ENCODE assay signal across 3 cellular contexts in the genomic region with DNA sequence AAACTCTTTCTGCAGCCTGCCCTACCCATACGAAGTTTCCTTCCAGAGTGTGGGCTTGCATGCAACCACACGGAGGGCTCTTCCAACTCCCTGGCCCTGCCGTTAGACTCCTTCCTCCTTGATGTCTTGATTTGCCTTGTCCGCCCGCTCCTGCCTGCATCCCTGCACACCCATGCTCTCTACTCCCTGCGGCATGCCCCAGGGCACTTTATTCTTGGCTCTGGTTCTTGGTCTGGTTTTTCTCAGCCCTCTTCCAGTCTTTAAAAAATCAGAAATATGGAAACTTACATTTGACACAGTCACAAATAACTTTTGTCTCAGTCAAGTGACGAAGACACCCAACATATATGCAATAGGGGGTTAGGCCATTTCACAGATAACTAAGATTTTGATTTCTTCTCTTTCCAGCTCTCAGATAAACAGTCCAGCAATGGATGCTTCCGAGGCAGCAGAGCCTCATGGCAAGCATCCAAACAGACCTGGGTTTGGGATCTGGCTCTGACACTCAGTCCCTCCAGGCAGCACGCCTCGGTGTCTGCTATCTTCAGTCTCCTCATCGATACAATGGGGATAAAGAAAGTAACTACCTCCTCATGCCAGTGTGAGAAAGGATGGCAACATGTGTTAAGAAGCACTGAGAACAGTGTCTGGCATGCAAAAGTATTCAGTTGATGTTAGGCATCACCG.
TF ChIP-seq lines count a peak whose summit lies in the region.

No MANE protein-coding gene starts in this region.

TF ChIP-seq in SK-N-SH, 30 proteins besides CTCF, POLR2A, EP300 and RAD21 (continued from another document):
- TF ChIP-seq MXI1 (IDR thresholded peaks at IDR 0.05; ENCODE audit: low read depth, low read length) (no peak), TAF1 (IDR thresholded peaks at IDR 0.05; ENCODE audit: borderline replicate concordance, low read depth, low read length) (no peak)
- TF ChIP-seq, protein P1, sequence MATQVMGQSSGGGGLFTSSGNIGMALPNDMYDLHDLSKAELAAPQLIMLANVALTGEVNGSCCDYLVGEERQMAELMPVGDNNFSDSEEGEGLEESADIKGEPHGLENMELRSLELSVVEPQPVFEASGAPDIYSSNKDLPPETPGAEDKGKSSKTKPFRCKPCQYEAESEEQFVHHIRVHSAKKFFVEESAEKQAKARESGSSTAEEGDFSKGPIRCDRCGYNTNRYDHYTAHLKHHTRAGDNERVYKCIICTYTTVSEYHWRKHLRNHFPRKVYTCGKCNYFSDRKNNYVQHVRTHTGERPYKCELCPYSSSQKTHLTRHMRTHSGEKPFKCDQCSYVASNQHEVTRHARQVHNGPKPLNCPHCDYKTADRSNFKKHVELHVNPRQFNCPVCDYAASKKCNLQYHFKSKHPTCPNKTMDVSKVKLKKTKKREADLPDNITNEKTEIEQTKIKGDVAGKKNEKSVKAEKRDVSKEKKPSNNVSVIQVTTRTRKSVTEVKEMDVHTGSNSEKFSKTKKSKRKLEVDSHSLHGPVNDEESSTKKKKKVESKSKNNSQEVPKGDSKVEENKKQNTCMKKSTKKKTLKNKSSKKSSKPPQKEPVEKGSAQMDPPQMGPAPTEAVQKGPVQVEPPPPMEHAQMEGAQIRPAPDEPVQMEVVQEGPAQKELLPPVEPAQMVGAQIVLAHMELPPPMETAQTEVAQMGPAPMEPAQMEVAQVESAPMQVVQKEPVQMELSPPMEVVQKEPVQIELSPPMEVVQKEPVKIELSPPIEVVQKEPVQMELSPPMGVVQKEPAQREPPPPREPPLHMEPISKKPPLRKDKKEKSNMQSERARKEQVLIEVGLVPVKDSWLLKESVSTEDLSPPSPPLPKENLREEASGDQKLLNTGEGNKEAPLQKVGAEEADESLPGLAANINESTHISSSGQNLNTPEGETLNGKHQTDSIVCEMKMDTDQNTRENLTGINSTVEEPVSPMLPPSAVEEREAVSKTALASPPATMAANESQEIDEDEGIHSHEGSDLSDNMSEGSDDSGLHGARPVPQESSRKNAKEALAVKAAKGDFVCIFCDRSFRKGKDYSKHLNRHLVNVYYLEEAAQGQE (IDR thresholded peaks at IDR 0.05; ENCODE audit: low read depth, low read length): no peak

TF ChIP-seq in SK-N-SH treated with all-trans-retinoic acid at 6 μM for 48 hours, 23 proteins besides CTCF, POLR2A, EP300 and RAD21:
- TF ChIP-seq, protein P2, sequence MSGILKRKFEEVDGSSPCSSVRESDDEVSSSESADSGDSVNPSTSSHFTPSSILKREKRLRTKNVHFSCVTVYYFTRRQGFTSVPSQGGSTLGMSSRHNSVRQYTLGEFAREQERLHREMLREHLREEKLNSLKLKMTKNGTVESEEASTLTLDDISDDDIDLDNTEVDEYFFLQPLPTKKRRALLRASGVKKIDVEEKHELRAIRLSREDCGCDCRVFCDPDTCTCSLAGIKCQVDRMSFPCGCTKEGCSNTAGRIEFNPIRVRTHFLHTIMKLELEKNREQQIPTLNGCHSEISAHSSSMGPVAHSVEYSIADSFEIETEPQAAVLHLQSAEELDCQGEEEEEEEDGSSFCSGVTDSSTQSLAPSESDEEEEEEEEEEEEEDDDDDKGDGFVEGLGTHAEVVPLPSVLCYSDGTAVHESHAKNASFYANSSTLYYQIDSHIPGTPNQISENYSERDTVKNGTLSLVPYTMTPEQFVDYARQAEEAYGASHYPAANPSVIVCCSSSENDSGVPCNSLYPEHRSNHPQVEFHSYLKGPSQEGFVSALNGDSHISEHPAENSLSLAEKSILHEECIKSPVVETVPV (CRISPR knock-in tag; IDR thresholded peaks at IDR 0.05): no peak
- no peak for TF ChIP-seq ZNF8 (CRISPR knock-in tag; IDR thresholded peaks at IDR 0.05)
- TF ChIP-seq RARB (CRISPR knock-in tag; IDR thresholded peaks at IDR 0.05): no peak
- TF ChIP-seq SNAI2 (CRISPR knock-in tag; IDR thresholded peaks at IDR 0.05): no peak
- TF ChIP-seq CSDC2 (CRISPR knock-in tag; IDR thresholded peaks at IDR 0.05): no peak

TF ChIP-seq in GM23338, 12 proteins besides CTCF, POLR2A, EP300 and RAD21 (continued from another document):
- TF ChIP-seq, protein P3, sequence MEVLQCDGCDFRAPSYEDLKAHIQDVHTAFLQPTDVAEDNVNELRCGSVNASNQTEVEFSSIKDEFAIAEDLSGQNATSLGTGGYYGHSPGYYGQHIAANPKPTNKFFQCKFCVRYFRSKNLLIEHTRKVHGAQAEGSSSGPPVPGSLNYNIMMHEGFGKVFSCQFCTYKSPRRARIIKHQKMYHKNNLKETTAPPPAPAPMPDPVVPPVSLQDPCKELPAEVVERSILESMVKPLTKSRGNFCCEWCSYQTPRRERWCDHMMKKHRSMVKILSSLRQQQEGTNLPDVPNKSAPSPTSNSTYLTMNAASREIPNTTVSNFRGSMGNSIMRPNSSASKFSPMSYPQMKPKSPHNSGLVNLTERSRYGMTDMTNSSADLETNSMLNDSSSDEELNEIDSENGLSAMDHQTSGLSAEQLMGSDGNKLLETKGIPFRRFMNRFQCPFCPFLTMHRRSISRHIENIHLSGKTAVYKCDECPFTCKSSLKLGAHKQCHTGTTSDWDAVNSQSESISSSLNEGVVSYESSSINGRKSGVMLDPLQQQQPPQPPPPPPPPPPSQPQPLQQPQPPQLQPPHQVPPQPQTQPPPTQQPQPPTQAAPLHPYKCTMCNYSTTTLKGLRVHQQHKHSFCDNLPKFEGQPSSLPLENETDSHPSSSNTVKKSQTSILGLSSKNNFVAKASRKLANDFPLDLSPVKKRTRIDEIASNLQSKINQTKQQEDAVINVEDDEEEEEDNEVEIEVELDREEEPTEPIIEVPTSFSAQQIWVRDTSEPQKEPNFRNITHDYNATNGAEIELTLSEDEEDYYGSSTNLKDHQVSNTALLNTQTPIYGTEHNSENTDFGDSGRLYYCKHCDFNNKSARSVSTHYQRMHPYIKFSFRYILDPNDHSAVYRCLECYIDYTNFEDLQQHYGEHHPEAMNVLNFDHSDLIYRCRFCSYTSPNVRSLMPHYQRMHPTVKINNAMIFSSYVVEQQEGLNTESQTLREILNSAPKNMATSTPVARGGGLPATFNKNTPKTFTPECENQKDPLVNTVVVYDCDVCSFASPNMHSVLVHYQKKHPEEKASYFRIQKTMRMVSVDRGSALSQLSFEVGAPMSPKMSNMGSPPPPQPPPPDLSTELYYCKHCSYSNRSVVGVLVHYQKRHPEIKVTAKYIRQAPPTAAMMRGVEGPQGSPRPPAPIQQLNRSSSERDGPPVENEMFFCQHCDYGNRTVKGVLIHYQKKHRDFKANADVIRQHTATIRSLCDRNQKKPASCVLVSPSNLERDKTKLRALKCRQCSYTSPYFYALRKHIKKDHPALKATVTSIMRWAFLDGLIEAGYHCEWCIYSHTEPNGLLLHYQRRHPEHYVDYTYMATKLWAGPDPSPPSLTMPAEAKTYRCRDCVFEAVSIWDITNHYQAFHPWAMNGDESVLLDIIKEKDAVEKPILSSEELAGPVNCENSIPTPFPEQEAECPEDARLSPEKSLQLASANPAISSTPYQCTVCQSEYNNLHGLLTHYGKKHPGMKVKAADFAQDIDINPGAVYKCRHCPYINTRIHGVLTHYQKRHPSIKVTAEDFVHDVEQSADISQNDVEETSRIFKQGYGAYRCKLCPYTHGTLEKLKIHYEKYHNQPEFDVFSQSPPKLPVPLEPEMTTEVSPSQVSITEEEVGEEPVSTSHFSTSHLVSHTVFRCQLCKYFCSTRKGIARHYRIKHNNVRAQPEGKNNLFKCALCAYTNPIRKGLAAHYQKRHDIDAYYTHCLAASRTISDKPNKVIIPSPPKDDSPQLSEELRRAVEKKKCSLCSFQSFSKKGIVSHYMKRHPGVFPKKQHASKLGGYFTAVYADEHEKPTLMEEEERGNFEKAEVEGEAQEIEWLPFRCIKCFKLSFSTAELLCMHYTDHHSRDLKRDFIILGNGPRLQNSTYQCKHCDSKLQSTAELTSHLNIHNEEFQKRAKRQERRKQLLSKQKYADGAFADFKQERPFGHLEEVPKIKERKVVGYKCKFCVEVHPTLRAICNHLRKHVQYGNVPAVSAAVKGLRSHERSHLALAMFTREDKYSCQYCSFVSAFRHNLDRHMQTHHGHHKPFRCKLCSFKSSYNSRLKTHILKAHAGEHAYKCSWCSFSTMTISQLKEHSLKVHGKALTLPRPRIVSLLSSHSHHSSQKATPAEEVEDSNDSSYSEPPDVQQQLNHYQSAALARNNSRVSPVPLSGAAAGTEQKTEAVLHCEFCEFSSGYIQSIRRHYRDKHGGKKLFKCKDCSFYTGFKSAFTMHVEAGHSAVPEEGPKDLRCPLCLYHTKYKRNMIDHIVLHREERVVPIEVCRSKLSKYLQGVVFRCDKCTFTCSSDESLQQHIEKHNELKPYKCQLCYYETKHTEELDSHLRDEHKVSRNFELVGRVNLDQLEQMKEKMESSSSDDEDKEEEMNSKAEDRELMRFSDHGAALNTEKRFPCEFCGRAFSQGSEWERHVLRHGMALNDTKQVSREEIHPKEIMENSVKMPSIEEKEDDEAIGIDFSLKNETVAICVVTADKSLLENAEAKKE (CRISPR knock-in tag; IDR thresholded peaks at IDR 0.05): no peak
- no peak for TF ChIP-seq ZNF331 (CRISPR knock-in tag; IDR thresholded peaks at IDR 0.05; ENCODE audit: low read depth)
